Comparison of ENCODE assay signal across 22 cellular contexts in genomic region chr7:149718730-149719049, GRCh38. TPM values are rescaled to one million over a fixed set of nuclear protein-coding genes. Genes with fewer than 3 reads are reported as not detected.
DNase-seq lines count a peak whose midpoint lies in the region; ATAC-seq, FAIRE-seq and TF ChIP-seq lines count a peak whose summit lies in the region.
"Had no signal": no experiment of that assay in that cellular context is flagged by ENCODE, and none has a peak within 500 bp of the region (broad histone marks: within the 10 kb centered on the region; RNA-seq: fewer than 3 reads in every experiment).

No MANE protein-coding gene starts in this region.

- ATAC-seq in left cardiac atrium = no peak
- ATAC-seq in K562 = no peak
- ATAC-seq: HepG2 had no signal

- H4K20me1 ChIP-seq in K562 (replicated peaks; ENCODE audit: control insufficient read depth, insufficient read depth, low read length) = peaks cover 14% of the 10 kb centered on the region

- TF ChIP-seq POLR2A in K562 (conservative IDR thresholded peaks at IDR 0.05) = no peak

- H3K4me2 ChIP-seq in K562 (ENCODE audit: insufficient read depth, low read length) = peak overlapping the region; percentile 80; the same call in 1 of the 2 replicates

- no peak for TF ChIP-seq RAD21 in K562 (CRISPR knock-in tag; conservative IDR thresholded peaks at IDR 0.05 in 1 of 2, IDR thresholded peaks at IDR 0.05 in 1 of 2)

- H3K27me3 ChIP-seq in left ventricle myocardium inferior (ENCODE audit: low read depth) = no peaks in the 10 kb centered on the region
- H3K27me3 ChIP-seq in K562 (ENCODE audit: control insufficient read depth in 2 of 2, insufficient read depth in 2 of 2, low read length in 2 of 2) = no peaks in the 10 kb centered on the region
- H3K27me3 ChIP-seq: BLaER1 had no signal

- H3K4me1 ChIP-seq in left ventricle myocardium inferior = peaks cover 75% of the 10 kb centered on the region
- H3K4me1 ChIP-seq in K562 (replicated peaks in 1 of 2; ENCODE audit: control insufficient read depth in 2 of 2, insufficient read depth in 2 of 2, low read length in 2 of 2) = peaks cover 44 to 72% of the 10 kb centered on the region in 2 experiments

- TF ChIP-seq CTCF in left ventricle myocardium inferior (IDR thresholded peaks at IDR 0.05; ENCODE audit: borderline replicate concordance) = no peak
- no peak for TF ChIP-seq CTCF in Calu3 (IDR thresholded peaks at IDR 0.05; ENCODE audit: unreplicated experiment)
- TF ChIP-seq CTCF in K562 (IDR thresholded peaks at IDR 0.05 in 2 of 3, conservative IDR thresholded peaks at IDR 0.05 in 1 of 3; ENCODE audit: insufficient read depth in 2 of 3, low read depth in 1 of 3, low read length in 3 of 3) = no peak

- 44% methylated on average over 6 of the region's 6 CpGs for WGBS in K562 (ENCODE audit: insufficient coverage, low coverage, missing lambda C conversion rate)

- in situ Hi-C loops in K562 (cut with MboI) = no loop called here

- H3K36me3 ChIP-seq in left ventricle myocardium inferior = peaks cover 30% of the 10 kb centered on the region
- H3K36me3 ChIP-seq in K562 (ENCODE audit: control insufficient read depth, insufficient read depth, low read length) = peaks cover 43% of the 10 kb centered on the region; the same call in 2 of the 3 replicates

- H3K4me3 ChIP-seq in left ventricle myocardium inferior (no peak overlapping the region), K562 (no peak overlapping the region)
- H3K4me3 ChIP-seq: BLaER1, GM23248 had no signal

- H3K27ac ChIP-seq in left ventricle myocardium inferior (replicated peaks) = peak overlapping the region; percentile 92
- H3K27ac ChIP-seq in K562 (ENCODE audit: extremely low read depth, low read depth, low read length) = peak overlapping the region; percentile 85
- H3K27ac ChIP-seq: BLaER1, GM23248 had no signal

- H3K9me1 ChIP-seq in K562 (ENCODE audit: control insufficient read depth, insufficient read depth, low read length) = peaks cover 3% of the 10 kb centered on the region

- TSS peak; percentile 24 for BruUV-seq in Calu3 (replicated peaks; lab: Mats Ljungman, UMichigan)
- BruUV-seq in K562 (replicated peaks; lab: Mats Ljungman, UMichigan) = no TSS peak

- no peaks in the 10 kb centered on the region for H3K27me3 Mint-ChIP-seq in Calu3 (ENCODE audit: unreplicated experiment)
- H3K27me3 Mint-ChIP-seq: CD4-positive, alpha-beta memory T cell had no signal

- peaks cover 28% of the 10 kb centered on the region for H3K79me2 ChIP-seq in K562 (ENCODE audit: control insufficient read depth, insufficient read depth, low read length)

- H3K36me3 Mint-ChIP-seq in Calu3 (ENCODE audit: insufficient read depth, unreplicated experiment) = peaks cover 22% of the 10 kb centered on the region

- H2AFZ ChIP-seq in K562 (ENCODE audit: low read depth, low read length) = no peak overlapping the region
- H2AFZ ChIP-seq: GM23248 had no signal

- CTCF ChIA-PET in Calu3 (lab: Charles Lee) = no interaction called here
- CTCF ChIA-PET in K562 (lab: Yijun Ruan, JAX; ENCODE audit: low intra/inter-chr PET ratio) = no interaction called here

- no peak overlapping the region for H3K4me3 Mint-ChIP-seq in Calu3 (ENCODE audit: low read depth, unreplicated experiment)
- H3K4me3 Mint-ChIP-seq: CD4-positive, alpha-beta memory T cell; H9 had no signal

- no peak for TF ChIP-seq EP300 in K562 (IDR thresholded peaks at IDR 0.05; ENCODE audit: low read length)

- H3K27ac Mint-ChIP-seq in Calu3 (ENCODE audit: unreplicated experiment) = no peak overlapping the region
- H3K27ac Mint-ChIP-seq: CD4-positive, alpha-beta memory T cell had no signal

- peaks cover 40% of the 10 kb centered on the region for H3K4me1 Mint-ChIP-seq in Calu3 (ENCODE audit: low read depth, unreplicated experiment)

- intact Hi-C loops in left ventricle myocardium inferior (cut with micrococcal nuclease) (no loop called here), left cardiac atrium (cut with DNase I) (loop anchor here in 1 of 2 donors (10.0 kb wide), 1 partner anchor 94 kb away; no protein-coding TSS in a partner anchor), Calu3 (cut with micrococcal nuclease; ENCODE audit: unreplicated experiment) (no loop called here), K562 (cut with micrococcal nuclease) (no loop called here)

- H3K9me3 ChIP-seq in left ventricle myocardium inferior (replicated peaks) (no peaks in the 10 kb centered on the region), K562 (replicated peaks; ENCODE audit: control insufficient read depth, insufficient read depth, low read depth, low read length) (no peaks in the 10 kb centered on the region)
- H3K9me3 ChIP-seq: BLaER1 had no signal

- no peak overlapping the region for H3K9ac ChIP-seq in K562 (ENCODE audit: insufficient read depth in 1 of 2, low read depth in 2 of 2, low read length in 2 of 2)
- H3K9ac ChIP-seq: BLaER1, GM23248 had no signal

- DNase-seq in left ventricle myocardium inferior (no peak), left cardiac atrium (no peak), Calu3 (no peak), K562 (ENCODE audit: extremely low read depth in 1 of 4, low spot score in 3 of 4) (no peak), glomerular visceral epithelial cell (ENCODE audit: extremely low spot score) (no peak), putamen (ENCODE audit: low spot score) (no peak)
- no peak for DNase-seq in activated CD4-positive, alpha-beta T cell treated with anti-CD3 and anti-CD28 coated beads, Interleukin-2, amount 50 U/mL, for 1 hour
- DNase-seq: ACHN; CD4-positive, alpha-beta memory T cell; GF-D8; KBM-7; MM.1S; NCI-H1048; NCI-H1417 treated with DMSO at 0.1 percent for 48 hours; NCI-H187; NCI-H446 treated with DMSO at 0.1 percent for 48 hours; NCI-H526 treated with DMSO at 0.1 percent for 48 hours; SHP77 had no signal

- no peaks in the 10 kb centered on the region for H3K9me3 Mint-ChIP-seq in Calu3 (ENCODE audit: low read depth, unreplicated experiment)
- H3K9me3 Mint-ChIP-seq: CD4-positive, alpha-beta memory T cell; H9 had no signal

- POLR2A ChIA-PET in K562 (lab: Yijun Ruan, JAX) = interaction anchor here (0.6 to 1.6 kb wide), 7 partner anchors 15 to 154 kb away, joined by 3 to 5 read pairs (median 3); no protein-coding TSS in a partner anchor

- no peak for FAIRE-seq in K562 (lab: Jason Lieb, UNC)
- FAIRE-seq: HepG2 had no signal

TF ChIP-seq in K562, 482 proteins besides CTCF, POLR2A, EP300 and RAD21 (continues in another document):
- TF ChIP-seq SAFB (IDR thresholded peaks at IDR 0.05; ENCODE audit: borderline replicate concordance, low read depth, low read length) (no peak), PYGO2 (tag; IDR thresholded peaks at IDR 0.05) (no peak), NR2C2 (CRISPR knock-in tag; IDR thresholded peaks at IDR 0.05) (peak; percentile 71; the same call in 1 of the 2 replicates), NR2C2 (tag; IDR thresholded peaks at IDR 0.05) (no peak), CCNT2 (IDR thresholded peaks at IDR 0.05; ENCODE audit: borderline replicate concordance, extremely low read depth, insufficient read length, low read depth, low read length) (no peak), KAT7 (CRISPR knock-in tag; IDR thresholded peaks at IDR 0.05; ENCODE audit: borderline replicate concordance) (0 out of 2 replicates have a peak, but pooled peaks have one; percentile 74), ZNF445 (CRISPR knock-in tag; IDR thresholded peaks at IDR 0.05; ENCODE audit: low read depth) (0 out of 2 replicates have a peak, but pooled peaks have one; percentile 33)
- TF ChIP-seq, protein P1, sequence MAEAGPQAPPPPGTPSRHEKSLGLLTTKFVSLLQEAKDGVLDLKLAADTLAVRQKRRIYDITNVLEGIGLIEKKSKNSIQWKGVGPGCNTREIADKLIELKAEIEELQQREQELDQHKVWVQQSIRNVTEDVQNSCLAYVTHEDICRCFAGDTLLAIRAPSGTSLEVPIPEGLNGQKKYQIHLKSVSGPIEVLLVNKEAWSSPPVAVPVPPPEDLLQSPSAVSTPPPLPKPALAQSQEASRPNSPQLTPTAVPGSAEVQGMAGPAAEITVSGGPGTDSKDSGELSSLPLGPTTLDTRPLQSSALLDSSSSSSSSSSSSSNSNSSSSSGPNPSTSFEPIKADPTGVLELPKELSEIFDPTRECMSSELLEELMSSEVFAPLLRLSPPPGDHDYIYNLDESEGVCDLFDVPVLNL (CRISPR knock-in tag; IDR thresholded peaks at IDR 0.05; ENCODE audit: low read depth) = 0 out of 2 replicates have a peak, but pooled peaks have one; percentile 5

RNA-seq across cellular contexts. Expression of gene ZNF467, which starts 54.7 kb away (rescaled TPM):
- 5.2 TPM for total RNA-seq in left ventricle myocardium inferior
- total RNA-seq in left cardiac atrium = 10 to 100 TPM in 1 of 2 donors, 1 to 10 TPM in 1; 7.9 to 10.4 TPM
- total RNA-seq in Calu3 (2022) = 0.54 and 2.4 TPM in 2 replicates
- 3.6 and 10.3 TPM in 2 replicates for total RNA-seq in K562 (2011; cell fraction: chromatin; rRNA removed; ENCODE audit: low replicate concordance)
- 7.6 and 11.7 TPM in 2 replicates for total RNA-seq in K562 (2011; cell fraction: nucleolus; rRNA removed)
- 5.1 and 5.6 TPM in 2 replicates for total RNA-seq in K562 (2011; cell fraction: nucleoplasm; rRNA removed)
- total RNA-seq in K562 (2014; rRNA removed) = 2.8 and 4.6 TPM in 2 replicates
- 0.80 and 1.3 TPM in 2 replicates for total RNA-seq in K562 (2014; rRNA removed; fragmentation: Illumina TruSeq; extraction: Trizol)
- 1.6 and 2.0 TPM in 2 replicates for total RNA-seq in K562 (2015; rRNA removed; fragmentation: Illumina TruSeq; extraction: Trizol)
- total RNA-seq in K562 (2021) = 14.2 and 16.2 TPM in 2 replicates
- polyA plus RNA-seq in K562 (2011; rRNA removed) = 2.4 and 3.9 TPM in 2 replicates
- 3.2 and 8.5 TPM in 2 replicates for polyA plus RNA-seq in K562 (2011; cell fraction: cytosol; rRNA removed)
- 17.0 and 31.8 TPM in 2 replicates for polyA plus RNA-seq in K562 (2011; cell fraction: nucleus; rRNA removed)
- polyA plus RNA-seq in K562 (2012) = 15.3 and 17.0 TPM in 2 replicates
- 1.7 and 3.2 TPM in 2 replicates for polyA plus RNA-seq in K562 (2014; fragmentation: Illumina TruSeq; extraction: Trizol)
- polyA plus RNA-seq in K562 (2014; fragmentation: Nextera tagmentation; extraction: Ambion mirVana) = under 1 TPM; 0.32 to 0.42 TPM
- polyA plus RNA-seq in K562 (2014; rRNA removed) = 6.6 and 8.3 TPM in 2 replicates
- 0.60 and 1.1 TPM in 2 replicates for polyA minus RNA-seq in K562 (2011; rRNA and poly(A)+ RNA removed)
- 7.6 and 15.2 TPM in 2 replicates for polyA minus RNA-seq in K562 (2011; cell fraction: cytosol; rRNA and poly(A)+ RNA removed)
- 3.4 and 4.0 TPM in 2 replicates for polyA minus RNA-seq in K562 (2011; cell fraction: nucleus; rRNA and poly(A)+ RNA removed)
- total RNA-seq: GM23248, HepG2 had no signal
- polyA plus RNA-seq: GM23248 had no signal
